Comparison of ENCODE assay signal across 23 cellular contexts in genomic region chr4:110945600-110945999, GRCh38.
"Had no signal": no experiment of that assay in that cellular context is flagged by ENCODE, and none has a peak within 500 bp of the region (broad histone marks: within the 10 kb centered on the region; RNA-seq: fewer than 3 reads in every experiment).

No MANE protein-coding gene starts in this region.

- FAIRE-seq: keratinocyte had no signal

- H3K9me3 ChIP-seq: left lung, mucosa of descending colon, ovary, right atrium auricular region, stomach, thoracic aorta, tibial nerve, uterus had no signal

- ATAC-seq: left colon; left lung; mucosa of descending colon; naive thymus-derived CD4-positive, alpha-beta T cell; natural killer cell treated with Interleukin-12 subunit alpha and Interleukin-12 subunit beta and Interleukin-15 and Interleukin-18, amount 100 ng/mL, for 72 hours; sciatic nerve; stimulated activated naive B cell treated with anti-CD40 and anti-IgM and Interleukin-4, amounts not matched to agents 10 μg/mL and 1 μg/mL and 100 μg/mL, for 72 hours; stimulated activated naive CD8-positive, alpha-beta T cell treated with anti-CD3 and anti-CD28 coated beads, Interleukin-15, Interleukin-2, amounts not matched to agents 100 U/mL and 50 U/mL, for 24 hours had no signal

- H3K27me3 ChIP-seq: left lung, ovary, right atrium auricular region, stomach, tibial nerve, uterus had no signal

- H3K36me3 ChIP-seq: left lung, ovary, right atrium auricular region, stomach, thoracic aorta, tibial nerve, uterus had no signal

- H3K4me1 ChIP-seq: left lung, right atrium auricular region, stomach, tibial nerve, uterus had no signal

- DNase-seq: hippocampal formation; left colon; midbrain; naive thymus-derived CD4-positive, alpha-beta T cell; ovary; stimulated activated CD4-positive, alpha-beta T cell treated with anti-CD3 and anti-CD28 coated beads, Interleukin-12 subunit alpha, Interleukin-12 subunit beta, amount 100 ng/mL, for 4 hours; stimulated activated CD4-positive, alpha-beta T cell treated with anti-CD3 and anti-CD28 coated beads, Interleukin-15, amount 100 ng/mL, for 24 hours; stimulated activated CD4-positive, alpha-beta T cell treated with anti-CD3 and anti-CD28 coated beads, Interleukin-2, amount 100 ng/mL, for 24 hours; stimulated activated CD4-positive, alpha-beta T cell treated with anti-CD3 and anti-CD28 coated beads, Interleukin-4, amount 100 ng/mL, for 1 hour; stimulated activated naive B cell treated with anti-CD40 and anti-IgM and Interleukin-4, amounts not matched to agents 10 μg/mL and 1 μg/mL and 100 μg/mL, for 72 hours; stimulated activated naive CD8-positive, alpha-beta T cell treated with anti-CD3 and anti-CD28 coated beads, Interleukin-15, Interleukin-2, amounts not matched to agents 100 U/mL and 50 U/mL, for 24 hours; stomach; uterus had no signal

- H3K27ac ChIP-seq: left lung, ovary, right atrium auricular region, skin epidermis, stomach, thoracic aorta, tibial nerve, uterus had no signal

- H3K4me3 ChIP-seq: left lung, lung, mucosa of descending colon, ovary, right atrium auricular region, skin epidermis, stomach, thoracic aorta, tibial nerve, uterus had no signal
